Comparison of ENCODE assay signal across 15 cellular contexts in the genomic region with DNA sequence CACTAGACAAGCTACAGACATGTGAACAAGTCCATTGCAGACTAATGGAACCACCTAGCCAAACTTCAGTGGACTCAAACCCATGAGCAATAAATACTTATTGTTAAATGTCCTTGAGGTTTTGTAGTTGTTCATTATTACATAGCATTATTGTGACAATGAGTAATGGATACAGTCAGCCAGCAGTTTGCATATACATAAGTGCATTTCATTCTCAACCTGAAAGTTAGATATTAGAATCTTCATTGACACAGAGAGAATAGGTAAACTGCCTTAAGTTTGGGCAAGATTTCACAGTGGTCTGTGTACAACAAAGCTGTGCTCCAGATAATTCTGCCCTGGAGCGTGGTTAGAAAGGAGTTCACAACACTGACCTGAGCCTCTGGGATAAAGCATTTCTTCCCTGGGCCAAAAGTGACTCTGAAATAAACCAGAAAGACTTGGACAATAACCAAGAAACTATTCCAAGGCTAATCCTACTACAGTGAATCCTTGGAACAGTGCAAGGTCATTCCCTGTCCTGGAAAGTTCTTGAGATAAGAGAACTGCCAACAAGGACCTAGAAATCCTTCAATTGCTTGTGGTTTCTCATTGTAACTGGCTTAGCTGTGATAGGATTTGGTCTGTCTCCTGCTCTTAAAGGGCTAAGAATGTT.
DNase-seq lines count a peak whose midpoint lies in the region; ATAC-seq and TF ChIP-seq lines count a peak whose summit lies in the region.
"Had no signal": no experiment of that assay in that cellular context is flagged by ENCODE, and none has a peak within 500 bp of the region (broad histone marks: within the 10 kb centered on the region; RNA-seq: fewer than 3 reads in every experiment).

No MANE protein-coding gene starts in this region.

- peaks cover 2% of the 10 kb centered on the region for H3K9me3 Mint-ChIP-seq in activated naive CD8-positive, alpha-beta T cell treated with anti-CD3 and anti-CD28 coated beads for 36 hours
- H3K9me3 Mint-ChIP-seq: HFFc6 had no signal

- H3K36me3 ChIP-seq in mesendoderm (ENCODE audit: control insufficient read depth, insufficient read depth, low read length) (no peaks in the 10 kb centered on the region), suprapubic skin (no peaks in the 10 kb centered on the region), neuronal stem cell (replicated peaks in 1 of 2; ENCODE audit: control insufficient read depth in 2 of 2, insufficient read depth in 2 of 2, low read length in 2 of 2) (no peaks in the 10 kb centered on the region)

- H3K56ac ChIP-seq in mesendoderm (ENCODE audit: low read length): no peak overlapping the region

- H3K9ac ChIP-seq in mesendoderm (ENCODE audit: low read length) (no peak overlapping the region), neuronal stem cell (ENCODE audit: low read depth, low read length, poor library complexity) (no peak overlapping the region)

- no peak overlapping the region for H3K4me3 Mint-ChIP-seq in activated naive CD8-positive, alpha-beta T cell treated with anti-CD3 and anti-CD28 coated beads for 36 hours
- H3K4me3 Mint-ChIP-seq: HFFc6 had no signal

- H2BK120ac ChIP-seq in mesendoderm (ENCODE audit: low read depth, low read length) (no peak overlapping the region), neuronal stem cell (ENCODE audit: low read depth, low read length) (no peak overlapping the region)

- no peaks in the 10 kb centered on the region for H3K9me3 ChIP-seq in right cardiac atrium (ENCODE audit: control insufficient read depth, low read length)
- H3K9me3 ChIP-seq in suprapubic skin: no peaks in the 10 kb centered on the region
- H3K9me3 ChIP-seq in neuronal stem cell (replicated peaks in 1 of 2; ENCODE audit: control insufficient read depth in 2 of 2, insufficient read depth in 1 of 2, low read depth in 1 of 2, low read length in 2 of 2): no peaks in the 10 kb centered on the region

- H3K79me2 ChIP-seq in mesendoderm (ENCODE audit: control insufficient read depth, insufficient read depth, low read length): no peaks in the 10 kb centered on the region

- H2AK5ac ChIP-seq in mesendoderm (ENCODE audit: low read length) (no peak overlapping the region), neuronal stem cell (ENCODE audit: low read depth, low read length) (no peak overlapping the region)

- in situ Hi-C loops in astrocyte of the cerebellum (cut with HindIII; ENCODE audit: low sequenced_read_pairs): no loop called here

- H2BK15ac ChIP-seq in mesendoderm (replicated peaks; ENCODE audit: low read depth) (no peak overlapping the region), neuronal stem cell (ENCODE audit: low read length) (no peak overlapping the region)

- intact Hi-C loops in left ventricle myocardium superior (cut with micrococcal nuclease): no loop called here
- intact Hi-C loops in right cardiac atrium (cut with DNase I): no loop called here

- H3K4me3 ChIP-seq in right cardiac atrium (ENCODE audit: low read length): no peak overlapping the region
- no peak overlapping the region for H3K4me3 ChIP-seq in astrocyte of the cerebellum (ENCODE audit: low read depth, low read length)
- H3K4me3 ChIP-seq in mesendoderm (ENCODE audit: low read length): no peak overlapping the region
- H3K4me3 ChIP-seq in suprapubic skin: no peak overlapping the region
- no peak overlapping the region for H3K4me3 ChIP-seq in neuronal stem cell (ENCODE audit: low read length in 2 of 2)

- H3K4me2 ChIP-seq in mesendoderm (ENCODE audit: low read length) (no peak overlapping the region), neuronal stem cell (ENCODE audit: insufficient read depth, low read length, poor library complexity, severe bottlenecking) (no peak overlapping the region)

- H3K4me1 Mint-ChIP-seq in activated naive CD8-positive, alpha-beta T cell treated with anti-CD3 and anti-CD28 coated beads for 36 hours: peaks cover 6% of the 10 kb centered on the region

- H3K4me1 ChIP-seq in right cardiac atrium (ENCODE audit: control insufficient read depth, insufficient read depth, low read length): no peaks in the 10 kb centered on the region
- H3K4me1 ChIP-seq in mesendoderm (ENCODE audit: control insufficient read depth, low read depth, low read length): no peaks in the 10 kb centered on the region
- no peaks in the 10 kb centered on the region for H3K4me1 ChIP-seq in suprapubic skin
- H3K4me1 ChIP-seq in neuronal stem cell (ENCODE audit: control insufficient read depth in 2 of 2, insufficient read depth in 1 of 2, low read depth in 1 of 2, low read length in 2 of 2): peaks cover 3 to 6% of the 10 kb centered on the region in 2 donors

- H3K27me3 ChIP-seq in right cardiac atrium (ENCODE audit: control insufficient read depth, insufficient read depth): no peaks in the 10 kb centered on the region
- no peaks in the 10 kb centered on the region for H3K27me3 ChIP-seq in mesendoderm (ENCODE audit: insufficient read depth, low read length, poor library complexity)
- no peaks in the 10 kb centered on the region for H3K27me3 ChIP-seq in suprapubic skin
- no peaks in the 10 kb centered on the region for H3K27me3 ChIP-seq in neuronal stem cell (ENCODE audit: control insufficient read depth in 3 of 3, insufficient read depth in 3 of 3, low read depth in 1 of 3, low read length in 3 of 3)

- TF ChIP-seq CTCF in astrocyte of the cerebellum (IDR thresholded peaks at IDR 0.05; ENCODE audit: low read depth, low read length, missing control alignments) (no peak), suprapubic skin (IDR thresholded peaks at IDR 0.05) (no peak)

- H4K8ac ChIP-seq in mesendoderm (ENCODE audit: low read depth, low read length): no peak overlapping the region
- no peak overlapping the region for H4K8ac ChIP-seq in neuronal stem cell (ENCODE audit: low read depth, low read length)

- H3K23ac ChIP-seq in mesendoderm (ENCODE audit: low read length): no peak overlapping the region
- H3K23ac ChIP-seq in neuronal stem cell (ENCODE audit: low read depth, low read length, poor library complexity): no peak overlapping the region

- H3K4ac ChIP-seq in mesendoderm (ENCODE audit: low read depth, low read length) (no peak overlapping the region), neuronal stem cell (ENCODE audit: low read length) (no peak overlapping the region)

- H3K18ac ChIP-seq in mesendoderm (ENCODE audit: low read length) (no peak overlapping the region), neuronal stem cell (ENCODE audit: low read length) (no peak overlapping the region)

- H4K5ac ChIP-seq in mesendoderm (ENCODE audit: low read length): no peak overlapping the region

- H2AFZ ChIP-seq in neuronal stem cell (ENCODE audit: low read length): no peak overlapping the region

- no peak overlapping the region for H3K27ac Mint-ChIP-seq in activated naive CD8-positive, alpha-beta T cell treated with anti-CD3 and anti-CD28 coated beads for 36 hours
- H3K27ac Mint-ChIP-seq: HFFc6 had no signal

- 40% methylated on average over 1 of the region's 1 CpG for WGBS in right cardiac atrium
- WGBS in mesendoderm (ENCODE audit: extremely low coverage, insufficient coverage, low lambda C conversion rate): no CpG with 5 or more reads among the region's 1 CpG
- 75% methylated on average over 1 of the region's 1 CpG for WGBS in suprapubic skin
- WGBS in neuronal stem cell (ENCODE audit: extremely low coverage in 2 of 2, insufficient read length in 2 of 2, insufficient replicate concordance in 1 of 2), 2 donors: no CpG with 5 or more reads among the region's 1 CpG

- no peak overlapping the region for H2BK5ac ChIP-seq in mesendoderm (ENCODE audit: low read length)
- no peak overlapping the region for H2BK5ac ChIP-seq in neuronal stem cell (ENCODE audit: low read length)

- no peak overlapping the region for H2BK12ac ChIP-seq in neuronal stem cell (ENCODE audit: low read length)

- no peak for DNase-seq in left ventricle myocardium superior
- DNase-seq in right cardiac atrium: no peak
- peak; percentile 5 for DNase-seq in astrocyte of the cerebellum (ENCODE audit: low read depth)
- DNase-seq in mesendoderm: peak; percentile 9
- no peak for DNase-seq in suprapubic skin (ENCODE audit: low spot score in 2 of 2)
- no peak for DNase-seq in activated naive CD8-positive, alpha-beta T cell treated with anti-CD3 and anti-CD28 coated beads for 36 hours
- no peak for DNase-seq in neuronal stem cell (ENCODE audit: low spot score)
- DNase-seq: ACHN, AML-193, HFFc6, KBM-7, NCI-H1105, NCI-H2081 treated with DMSO at 0.1 percent for 48 hours, SIG-M5 had no signal

- no peak overlapping the region for H3K14ac ChIP-seq in neuronal stem cell (ENCODE audit: low read length)

- no peak overlapping the region for H3K27ac ChIP-seq in right cardiac atrium (ENCODE audit: low read length)
- H3K27ac ChIP-seq in mesendoderm (ENCODE audit: low read depth, low read length): no peak overlapping the region
- no peak overlapping the region for H3K27ac ChIP-seq in suprapubic skin
- H3K27ac ChIP-seq in neuronal stem cell (replicated peaks; ENCODE audit: low read length): no peak overlapping the region
- H3K27ac ChIP-seq: C4-2B had no signal

- H3K27me3 Mint-ChIP-seq in activated naive CD8-positive, alpha-beta T cell treated with anti-CD3 and anti-CD28 coated beads for 36 hours: no peaks in the 10 kb centered on the region

- TF ChIP-seq POLR2A in suprapubic skin (IDR thresholded peaks at IDR 0.05): no peak

- no peak overlapping the region for H4K91ac ChIP-seq in neuronal stem cell (ENCODE audit: low read depth, low read length, poor library complexity)

- TF ChIP-seq EP300 in suprapubic skin (IDR thresholded peaks at IDR 0.05): no peak

- peak; percentile 78 for ATAC-seq in left ventricle myocardium superior
- ATAC-seq in right cardiac atrium: no peak

- H3K36me3 Mint-ChIP-seq in activated naive CD8-positive, alpha-beta T cell treated with anti-CD3 and anti-CD28 coated beads for 36 hours: no peaks in the 10 kb centered on the region

- H3K79me1 ChIP-seq in mesendoderm (ENCODE audit: low read length) (no peaks in the 10 kb centered on the region), neuronal stem cell (ENCODE audit: low read depth, low read length) (no peaks in the 10 kb centered on the region)

Comparison
In these comparisons a context has a peak if more than half of its experiments do, and no peak if none do; other contexts are left out.
1. DNase-seq: peak in astrocyte of the cerebellum (single experiment) and mesendoderm (single experiment); none in left ventricle myocardium superior (single experiment), right cardiac atrium (0 of 3), suprapubic skin (0 of 2), activated naive CD8-positive, alpha-beta T cell treated with anti-CD3 and anti-CD28 coated beads for 36 hours (single experiment) and neuronal stem cell (single experiment).